Comparison of ENCODE assay signal across 9 cellular contexts in the genomic region with DNA sequence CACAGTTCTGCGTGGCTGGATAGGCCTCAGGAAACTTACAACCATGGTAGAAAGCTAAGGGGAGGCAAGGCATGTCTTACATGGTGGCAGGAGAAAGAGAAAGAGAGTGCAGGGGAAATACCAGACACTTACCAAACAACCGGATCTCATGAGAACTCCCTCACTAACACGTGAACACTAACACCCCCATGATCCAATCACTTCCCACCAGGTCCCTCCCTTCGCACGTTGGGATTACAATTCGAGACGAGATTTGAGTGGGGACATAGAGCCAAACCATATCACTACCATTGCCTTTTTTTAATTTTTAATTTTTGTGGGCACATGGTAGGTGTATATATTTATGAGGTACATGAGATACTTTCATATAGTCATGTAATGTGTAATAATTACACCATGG.
"Had no signal": no experiment of that assay in that cellular context is flagged by ENCODE, and none has a peak within 500 bp of the region (broad histone marks: within the 10 kb centered on the region; RNA-seq: fewer than 3 reads in every experiment).

No MANE protein-coding gene starts in this region.

- H3K4me1 ChIP-seq: HAP-1 had no signal

- H3K27ac ChIP-seq: HL-60 had no signal

- H3K4me3 ChIP-seq: HAP-1 had no signal

- ATAC-seq: HCT116, HepG2 had no signal

- H3K27ac Mint-ChIP-seq: HFFc6, IgD-negative memory B cell had no signal

- H3K27me3 Mint-ChIP-seq: IgD-negative memory B cell had no signal

- FAIRE-seq: H54, HepG2 had no signal

- DNase-seq: GOT3, HFFc6, KG1 had no signal

- H3K9me3 Mint-ChIP-seq: HFFc6, IgD-negative memory B cell had no signal

- H3K9me3 ChIP-seq: HAP-1 had no signal

- H3K4me3 Mint-ChIP-seq: HFFc6, IgD-negative memory B cell had no signal
